Comparison of ENCODE assay signal across 8 cellular contexts in the genomic region with DNA sequence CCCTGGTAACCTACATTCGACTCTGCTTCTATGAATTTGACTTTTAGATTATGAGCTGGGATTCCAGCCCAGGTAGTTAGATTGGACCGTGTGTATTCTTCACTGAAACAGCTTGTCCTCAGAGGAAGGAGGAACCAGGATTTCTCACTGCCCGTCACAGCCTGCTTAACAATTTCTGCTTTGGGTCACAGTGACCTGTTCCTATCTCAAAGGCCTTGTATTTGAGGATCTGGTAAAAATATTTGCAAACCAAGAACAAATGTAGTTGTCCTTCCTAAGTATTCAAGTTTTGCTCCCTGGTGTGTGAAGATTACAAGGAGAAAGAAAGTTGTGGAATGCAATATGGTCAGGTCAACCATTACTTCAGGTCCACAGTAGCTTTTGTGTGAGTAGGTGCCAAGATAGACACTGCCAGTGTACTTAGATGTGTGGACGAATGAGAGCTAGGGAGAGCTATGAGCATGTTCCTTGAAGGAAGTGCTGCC.
"Had no signal": no experiment of that assay in that cellular context is flagged by ENCODE, and none has a peak within 500 bp of the region (broad histone marks: within the 10 kb centered on the region; RNA-seq: fewer than 3 reads in every experiment).

No MANE protein-coding gene starts in this region.

- DNase-seq: GDM1, GF-D8 had no signal

- H3K4me3 ChIP-seq: GM12878 had no signal

- FAIRE-seq: G401.6, GM12878, GM12891, GM12892, GM18507, GM19239 had no signal
